In genomic region chr4:151766691-151767090, GRCh38 we compare ENCODE assay signal across 20 cellular contexts. TPM values are rescaled to one million over a fixed set of nuclear protein-coding genes. Genes with fewer than 3 reads are reported as not detected.
DNase-seq lines count a peak whose midpoint lies in the region; ATAC-seq and TF ChIP-seq lines count a peak whose summit lies in the region.
"Had no signal": no experiment of that assay in that cellular context is flagged by ENCODE, and none has a peak within 500 bp of the region (broad histone marks: within the 10 kb centered on the region; RNA-seq: fewer than 3 reads in every experiment).

No MANE protein-coding gene starts in this region.

- no peaks in the 10 kb centered on the region for H3K9me3 ChIP-seq in CD4-positive, alpha-beta memory T cell (ENCODE audit: control insufficient read depth in 1 of 2, low read length in 2 of 2)
- H3K9me3 ChIP-seq in OCI-LY3 (ENCODE audit: insufficient read depth, low read length) (no peaks in the 10 kb centered on the region), aorta (ENCODE audit: control insufficient read depth, low read length) (no peaks in the 10 kb centered on the region)
- H3K9me3 ChIP-seq: BLaER1 treated with 17β-estradiol and CSF1 and Interleukin-3, amounts not matched to agents 10 nM and 100 nM; left lung; tibial artery had no signal

- no peaks in the 10 kb centered on the region for H3K9me3 Mint-ChIP-seq in CD4-positive, alpha-beta memory T cell
- H3K9me3 Mint-ChIP-seq: dendritic cell treated with granulocyte-macrophage colony-stimulating factor and Interleukin-4, amounts not matched to agents 40 ng/mL and 50 ng/mL, for 4 days had no signal

- CTCF ChIA-PET in CD4-positive, alpha-beta memory T cell (lab: Charles Lee; ENCODE audit: partially characterized antibody): interaction anchor here (1.7 kb wide), 1 partner anchor 582 kb away, joined by 6 read pairs; no protein-coding TSS in a partner anchor

- ATAC-seq in aorta (ENCODE audit: low FRiP score): no peak
- no peak for ATAC-seq in GM19035 (IDR thresholded peaks at IDR 0.05; ENCODE audit: unreplicated experiment)
- ATAC-seq: left lung; naive thymus-derived CD4-positive, alpha-beta T cell had no signal

- no peak overlapping the region for H3K4me3 ChIP-seq in CD4-positive, alpha-beta memory T cell (ENCODE audit: low read length in 2 of 2)
- H3K4me3 ChIP-seq in GM12864 (ENCODE audit: low read depth, low read length): no peak overlapping the region
- no peak overlapping the region for H3K4me3 ChIP-seq in OCI-LY3 (ENCODE audit: low read length)
- H3K4me3 ChIP-seq in aorta (ENCODE audit: low read length in 2 of 2): no peak overlapping the region
- H3K4me3 ChIP-seq: BLaER1 treated with 17β-estradiol and CSF1 and Interleukin-3, amounts not matched to agents 10 nM and 100 nM; left lung; tibial artery had no signal

- H3K27ac ChIP-seq in CD4-positive, alpha-beta memory T cell (ENCODE audit: low read depth, low read length): no peak overlapping the region
- no peak overlapping the region for H3K27ac ChIP-seq in OCI-LY3 (ENCODE audit: low read length)
- no peak overlapping the region for H3K27ac ChIP-seq in epithelial cell of prostate
- H3K27ac ChIP-seq in aorta (ENCODE audit: low read depth in 1 of 2, low read length in 2 of 2): no peak overlapping the region
- H3K27ac ChIP-seq: BLaER1 treated with 17β-estradiol and CSF1 and Interleukin-3, amounts not matched to agents 10 nM and 100 nM; left lung; RWPE1; tibial artery had no signal

- no peaks in the 10 kb centered on the region for H3K79me2 ChIP-seq in OCI-LY3 (ENCODE audit: low read length)

- peak in 4 of 5 donors; percentile 11 to 20 (median 12) for DNase-seq in CD4-positive, alpha-beta memory T cell
- DNase-seq in GM12864 (ENCODE audit: low read depth) (no peak), epithelial cell of prostate (ENCODE audit: low read depth, low spot score) (peak; percentile 8), aorta (no peak), anterior cingulate cortex (lab: John Stamatoyannopoulos, UW) (no peak), GM19238 (ENCODE audit: insufficient read length, low spot score) (no peak)
- DNase-seq: activated CD4-positive, alpha-beta T cell treated with anti-CD3 and anti-CD28 coated beads, Interleukin-2, amount 50 U/mL, for 1 hour; amygdala; hypothalamus; left lung; NCI-H1436 treated with DMSO at 0.1 percent for 48 hours; NCI-H510A; stimulated activated CD4-positive, alpha-beta T cell treated with anti-CD3 and anti-CD28 coated beads, Interleukin-2, amount 100 ng/mL, for 48 hours; tibial artery had no signal

- H3K36me3 ChIP-seq in CD4-positive, alpha-beta memory T cell (ENCODE audit: insufficient read depth, low read length): no peaks in the 10 kb centered on the region
- H3K36me3 ChIP-seq in OCI-LY3 (replicated peaks; ENCODE audit: low read depth, low read length) (no peaks in the 10 kb centered on the region), aorta (ENCODE audit: control insufficient read depth in 1 of 2, insufficient read depth in 2 of 2, low read length in 1 of 2) (no peaks in the 10 kb centered on the region)
- H3K36me3 ChIP-seq: BLaER1 treated with 17β-estradiol and CSF1 and Interleukin-3, amounts not matched to agents 10 nM and 100 nM; left lung; tibial artery had no signal

- H3K4me1 ChIP-seq in CD4-positive, alpha-beta memory T cell (ENCODE audit: insufficient read depth, low read length): no peaks in the 10 kb centered on the region
- H3K4me1 ChIP-seq in OCI-LY3 (ENCODE audit: low read length): peaks cover 9% of the 10 kb centered on the region
- H3K4me1 ChIP-seq in aorta (ENCODE audit: control insufficient read depth in 1 of 2, insufficient read depth in 2 of 2, low read length in 2 of 2): no peaks in the 10 kb centered on the region
- H3K4me1 ChIP-seq: left lung, tibial artery had no signal

- intact Hi-C loops in CD4-positive, alpha-beta memory T cell (cut with micrococcal nuclease): no loop called here
- intact Hi-C loops in aorta (cut with DNase I): loop anchor here in 1 of 2 donors (10.0 kb wide), 1 partner anchor 588 kb away; no protein-coding TSS in a partner anchor

- H2AFZ ChIP-seq in OCI-LY3 (ENCODE audit: low read depth, low read length): 0 out of 2 replicates have a peak overlapping the region, but pooled peaks have one; percentile 35

- H3K27me3 ChIP-seq in CD4-positive, alpha-beta memory T cell (ENCODE audit: insufficient read depth, low read length): peaks cover 5% of the 10 kb centered on the region
- H3K27me3 ChIP-seq in OCI-LY3 (ENCODE audit: low read depth, low read length): no peaks in the 10 kb centered on the region
- H3K27me3 ChIP-seq in aorta (ENCODE audit: control insufficient read depth in 1 of 2, insufficient read depth in 2 of 2, low read length in 1 of 2): peaks cover 0 to 2% of the 10 kb centered on the region in 2 donors
- H3K27me3 ChIP-seq: BLaER1 treated with 17β-estradiol and CSF1 and Interleukin-3, amounts not matched to agents 10 nM and 100 nM; tibial artery had no signal

- no peak overlapping the region for H3K27ac Mint-ChIP-seq in CD4-positive, alpha-beta memory T cell
- H3K27ac Mint-ChIP-seq: dendritic cell treated with granulocyte-macrophage colony-stimulating factor and Interleukin-4, amounts not matched to agents 40 ng/mL and 50 ng/mL, for 4 days; naive thymus-derived CD4-positive, alpha-beta T cell had no signal

- peak; percentile 50 for TF ChIP-seq CTCF in GM12864 (IDR thresholded peaks at IDR 0.05; ENCODE audit: low read depth, low read length, missing control alignments)
- peak; percentile 46 for TF ChIP-seq CTCF in OCI-LY3 (IDR thresholded peaks at IDR 0.05; ENCODE audit: low read depth, low read length)

- no peak overlapping the region for H3K9ac ChIP-seq in OCI-LY3 (ENCODE audit: low read length)
- H3K9ac ChIP-seq: BLaER1 treated with 17β-estradiol and CSF1 and Interleukin-3, amounts not matched to agents 10 nM and 100 nM had no signal

- no peaks in the 10 kb centered on the region for H3K36me3 Mint-ChIP-seq in CD4-positive, alpha-beta memory T cell
- H3K36me3 Mint-ChIP-seq: naive thymus-derived CD4-positive, alpha-beta T cell had no signal

- H4K20me1 ChIP-seq in OCI-LY3 (ENCODE audit: insufficient read depth, low read length): no peaks in the 10 kb centered on the region
- H4K20me1 ChIP-seq: BLaER1 treated with 17β-estradiol and CSF1 and Interleukin-3, amounts not matched to agents 10 nM and 100 nM had no signal

- H3K4me1 Mint-ChIP-seq in CD4-positive, alpha-beta memory T cell: peaks cover 0 to 4% (median 2%) of the 10 kb centered on the region in 4 donors

- H3K4me3 Mint-ChIP-seq in CD4-positive, alpha-beta memory T cell: no peak overlapping the region
- H3K4me3 Mint-ChIP-seq: dendritic cell treated with granulocyte-macrophage colony-stimulating factor and Interleukin-4, amounts not matched to agents 40 ng/mL and 50 ng/mL, for 4 days; naive thymus-derived CD4-positive, alpha-beta T cell had no signal

- H3K4me2 ChIP-seq in OCI-LY3 (ENCODE audit: low read length): no peak overlapping the region
- H3K4me2 ChIP-seq: BLaER1 treated with 17β-estradiol and CSF1 and Interleukin-3, amounts not matched to agents 10 nM and 100 nM had no signal

- WGBS in aorta, 2 donors: 81 to 84% methylated on average over 4 of the region's 4 CpGs

- POLR2A ChIA-PET in CD4-positive, alpha-beta memory T cell (lab: Charles Lee; ENCODE audit: partially characterized antibody): no interaction called here

- H3K27me3 Mint-ChIP-seq in CD4-positive, alpha-beta memory T cell: peaks cover 6% of the 10 kb centered on the region in 2 donors

RNA-seq across cellular contexts. Expression of gene GATB, which starts 5.9 kb away (rescaled TPM):
- total RNA-seq in CD4-positive, alpha-beta memory T cell: 10 to 100 TPM; 10.8 to 12.5 TPM
- 10 to 100 TPM; 10.6 to 13.1 TPM for polyA plus RNA-seq in CD4-positive, alpha-beta memory T cell
- total RNA-seq in aorta: 1 to 10 TPM; 5.2 to 9.1 TPM
- 10 to 100 TPM in 1 of 2 donors, 1 to 10 TPM in 1; 7.4 to 13.0 TPM for polyA plus RNA-seq in aorta

Comparison
In these comparisons a context has a peak if more than half of its experiments do, and no peak if none do; other contexts are left out.
1. DNase-seq: peak in CD4-positive, alpha-beta memory T cell (4 of 5) and epithelial cell of prostate (single experiment); none in GM12864 (single experiment), aorta (0 of 2), anterior cingulate cortex (0 of 58) and GM19238 (single experiment).